In genomic region chr17:81291662-81292061, GRCh38 we compare ENCODE assay signal across 1 cellular context.
TF ChIP-seq lines count a peak whose summit lies in the region.

No MANE protein-coding gene starts in this region.

TF ChIP-seq in A549, 52 proteins besides CTCF, POLR2A, EP300 and RAD21 (continued from another document):
- TF ChIP-seq E2F6 (IDR thresholded peaks at IDR 0.05; ENCODE audit: borderline replicate concordance, low read depth) = no peak; the same call in 1 of the 2 replicates
- TF ChIP-seq PHF8 (IDR thresholded peaks at IDR 0.05; ENCODE audit: borderline replicate concordance, low read depth) = no peak
- TF ChIP-seq HOXB5 (CRISPR knock-in tag; IDR thresholded peaks at IDR 0.05) = no peak
- no peak for TF ChIP-seq HEYL (CRISPR knock-in tag; IDR thresholded peaks at IDR 0.05)
- TF ChIP-seq PBX3 (IDR thresholded peaks at IDR 0.05) = no peak
- peak; percentile 76 for TF ChIP-seq SMC3 (IDR thresholded peaks at IDR 0.05)
- TF ChIP-seq JUN (IDR thresholded peaks at IDR 0.05) = no peak
- no peak for TF ChIP-seq ZC3H11A (IDR thresholded peaks at IDR 0.05)
- no peak for TF ChIP-seq ZNF302 (CRISPR knock-in tag; IDR thresholded peaks at IDR 0.05)
- TF ChIP-seq HDAC2 (IDR thresholded peaks at IDR 0.05) = no peak
- peak; percentile 57; the same call in 1 of the 2 replicates for TF ChIP-seq MAX (IDR thresholded peaks at IDR 0.05)
- no peak for TF ChIP-seq TFCP2L1 (CRISPR knock-in tag; IDR thresholded peaks at IDR 0.05)
- no peak for TF ChIP-seq JUNB (IDR thresholded peaks at IDR 0.05)
